Comparison of ENCODE assay signal across 8 cellular contexts in genomic region chr4:182809417-182810102, GRCh38.
DNase-seq lines count a peak whose midpoint lies in the region; ATAC-seq and TF ChIP-seq lines count a peak whose summit lies in the region.

No MANE protein-coding gene starts in this region.

- H3K27me3 ChIP-seq in gastrocnemius medialis (no peaks in the 10 kb centered on the region), spleen (replicated peaks in 1 of 7) (peaks cover 0 to 22% (median 0%) of the 10 kb centered on the region in 7 donors)

- H3K9me3 ChIP-seq in gastrocnemius medialis (no peaks in the 10 kb centered on the region), spleen (peaks cover 0 to 34% (median 11%) of the 10 kb centered on the region in 8 donors)

- intact Hi-C loops in gastrocnemius medialis (cut with DNase I; ENCODE audit: low total_unique reads) (loop anchor here (5.0 kb wide), 1 partner anchor 1667 kb away; no protein-coding TSS in a partner anchor), spleen (cut with DNase I; ENCODE audit: low total_unique reads) (loop anchor here (10.0 kb wide), 2 partner anchors 115 to 335 kb away; no protein-coding TSS in a partner anchor)

- H3K4me1 Mint-ChIP-seq in activated naive CD4-positive, alpha-beta T cell treated with anti-CD3 and anti-CD28 coated beads, Interleukin-2, amount 10 ng/mL, durations not matched to agents 7 days and 5 days = peaks cover 19% of the 10 kb centered on the region
- H3K4me1 Mint-ChIP-seq in T-helper 1 cell treated with Interleukin-12 subunit alpha and Interleukin-12 subunit beta and Interleukin-4 antibody, amounts not matched to agents 30 μg/mL and 1 μg/mL, for 36 hours (ENCODE audit: low read depth) = peaks cover 21% of the 10 kb centered on the region
- H3K4me1 Mint-ChIP-seq in neural crest cell = peaks cover 22% of the 10 kb centered on the region

- peaks cover 31% of the 10 kb centered on the region for H3K9me3 Mint-ChIP-seq in activated naive CD4-positive, alpha-beta T cell treated with anti-CD3 and anti-CD28 coated beads, Interleukin-2, amount 10 ng/mL, durations not matched to agents 7 days and 5 days
- H3K9me3 Mint-ChIP-seq in T-helper 1 cell treated with Interleukin-12 subunit alpha and Interleukin-12 subunit beta and Interleukin-4 antibody, amounts not matched to agents 30 μg/mL and 1 μg/mL, for 36 hours = peaks cover 7% of the 10 kb centered on the region
- peaks cover 18% of the 10 kb centered on the region for H3K9me3 Mint-ChIP-seq in neural crest cell

- TF ChIP-seq CTCF in neural crest cell (conservative IDR thresholded peaks at IDR 0.05) (peak; percentile 32), gastrocnemius medialis (IDR thresholded peaks at IDR 0.05 in 4 of 5, conservative IDR thresholded peaks at IDR 0.05 in 1 of 5) (no peak), spleen (IDR thresholded peaks at IDR 0.05 in 8 of 11, conservative IDR thresholded peaks at IDR 0.05 in 3 of 11) (peak in 1 of 11 experiments; percentile 11)

- in situ Hi-C loops in gastrocnemius medialis (cut with MboI; ENCODE audit: low sequenced_read_pairs in 4 of 4) = no loop called here

- 30 to 95% (median 40%) methylated on average over 5 of the region's 5 CpGs for whole genome bisulfite sequencing in spleen, 5 donors

- H3K36me3 Mint-ChIP-seq in activated naive CD4-positive, alpha-beta T cell treated with anti-CD3 and anti-CD28 coated beads, Interleukin-2, amount 10 ng/mL, durations not matched to agents 7 days and 5 days = no peaks in the 10 kb centered on the region
- H3K36me3 Mint-ChIP-seq in T-helper 1 cell treated with Interleukin-12 subunit alpha and Interleukin-12 subunit beta and Interleukin-4 antibody, amounts not matched to agents 30 μg/mL and 1 μg/mL, for 36 hours (ENCODE audit: low read depth) = peaks cover 9% of the 10 kb centered on the region
- peaks cover 11% of the 10 kb centered on the region for H3K36me3 Mint-ChIP-seq in neural crest cell (ENCODE audit: low read depth)

- TF ChIP-seq POLR2A in gastrocnemius medialis (IDR thresholded peaks at IDR 0.05) = no peak
- no peak for TF ChIP-seq POLR2A in spleen (IDR thresholded peaks at IDR 0.05)

- H3K27ac Mint-ChIP-seq in activated naive CD4-positive, alpha-beta T cell treated with anti-CD3 and anti-CD28 coated beads, Interleukin-2, amount 10 ng/mL, durations not matched to agents 7 days and 5 days = peak overlapping the region; percentile 71
- H3K27ac Mint-ChIP-seq in T-helper 1 cell treated with Interleukin-12 subunit alpha and Interleukin-12 subunit beta and Interleukin-4 antibody, amounts not matched to agents 30 μg/mL and 1 μg/mL, for 36 hours = no peak overlapping the region
- H3K27ac Mint-ChIP-seq in neural crest cell (ENCODE audit: unreplicated experiment) = no peak overlapping the region

- no peaks in the 10 kb centered on the region for H3K4me1 ChIP-seq in gastrocnemius medialis
- H3K4me1 ChIP-seq in spleen = peaks cover 0 to 25% (median 14%) of the 10 kb centered on the region in 6 donors

- CTCF ChIA-PET in activated naive CD4-positive, alpha-beta T cell treated with anti-CD3 and anti-CD28 coated beads, Interleukin-2, amount 10 ng/mL, durations not matched to agents 7 days and 5 days (lab: Charles Lee) = no interaction called here

- H3K36me3 ChIP-seq in gastrocnemius medialis (no peaks in the 10 kb centered on the region), spleen (no peaks in the 10 kb centered on the region)

- H3K27me3 Mint-ChIP-seq in activated naive CD4-positive, alpha-beta T cell treated with anti-CD3 and anti-CD28 coated beads, Interleukin-2, amount 10 ng/mL, durations not matched to agents 7 days and 5 days = peaks cover 14% of the 10 kb centered on the region
- H3K27me3 Mint-ChIP-seq in T-helper 1 cell treated with Interleukin-12 subunit alpha and Interleukin-12 subunit beta and Interleukin-4 antibody, amounts not matched to agents 30 μg/mL and 1 μg/mL, for 36 hours (ENCODE audit: low read depth) = peaks cover 19% of the 10 kb centered on the region
- peaks cover 6% of the 10 kb centered on the region for H3K27me3 Mint-ChIP-seq in neural crest cell (ENCODE audit: low read depth)

- H3K27ac ChIP-seq in gastrocnemius medialis (no peak overlapping the region), spleen (no peak overlapping the region)

- no peak for DNase-seq in activated naive CD4-positive, alpha-beta T cell treated with anti-CD3 and anti-CD28 coated beads, Interleukin-2, amount 10 ng/mL, durations not matched to agents 7 days and 5 days
- no peak for DNase-seq in activated naive CD4-positive, alpha-beta T cell (lab: John Stamatoyannopoulos, UW)
- DNase-seq in neural crest cell (ENCODE audit: low read depth, low spot score) (no peak), gastrocnemius medialis (no peak), NCI-H187 (lab: John Stamatoyannopoulos, UW) (no peak), spleen (no peak)

- ATAC-seq in HG02840 (IDR thresholded peaks at IDR 0.05; ENCODE audit: low FRiP score, unreplicated experiment) = peak; percentile 14
- ATAC-seq in gastrocnemius medialis = no peak

- H3K4me3 ChIP-seq in gastrocnemius medialis = no peak overlapping the region
- peak overlapping the region in 1 of 8 donors; percentile 32 for H3K4me3 ChIP-seq in spleen

- H3K4me3 Mint-ChIP-seq in activated naive CD4-positive, alpha-beta T cell treated with anti-CD3 and anti-CD28 coated beads, Interleukin-2, amount 10 ng/mL, durations not matched to agents 7 days and 5 days = no peak overlapping the region
- peak overlapping the region; percentile 55 for H3K4me3 Mint-ChIP-seq in T-helper 1 cell treated with Interleukin-12 subunit alpha and Interleukin-12 subunit beta and Interleukin-4 antibody, amounts not matched to agents 30 μg/mL and 1 μg/mL, for 36 hours
- H3K4me3 Mint-ChIP-seq in neural crest cell = no peak overlapping the region
